In the genomic region with DNA sequence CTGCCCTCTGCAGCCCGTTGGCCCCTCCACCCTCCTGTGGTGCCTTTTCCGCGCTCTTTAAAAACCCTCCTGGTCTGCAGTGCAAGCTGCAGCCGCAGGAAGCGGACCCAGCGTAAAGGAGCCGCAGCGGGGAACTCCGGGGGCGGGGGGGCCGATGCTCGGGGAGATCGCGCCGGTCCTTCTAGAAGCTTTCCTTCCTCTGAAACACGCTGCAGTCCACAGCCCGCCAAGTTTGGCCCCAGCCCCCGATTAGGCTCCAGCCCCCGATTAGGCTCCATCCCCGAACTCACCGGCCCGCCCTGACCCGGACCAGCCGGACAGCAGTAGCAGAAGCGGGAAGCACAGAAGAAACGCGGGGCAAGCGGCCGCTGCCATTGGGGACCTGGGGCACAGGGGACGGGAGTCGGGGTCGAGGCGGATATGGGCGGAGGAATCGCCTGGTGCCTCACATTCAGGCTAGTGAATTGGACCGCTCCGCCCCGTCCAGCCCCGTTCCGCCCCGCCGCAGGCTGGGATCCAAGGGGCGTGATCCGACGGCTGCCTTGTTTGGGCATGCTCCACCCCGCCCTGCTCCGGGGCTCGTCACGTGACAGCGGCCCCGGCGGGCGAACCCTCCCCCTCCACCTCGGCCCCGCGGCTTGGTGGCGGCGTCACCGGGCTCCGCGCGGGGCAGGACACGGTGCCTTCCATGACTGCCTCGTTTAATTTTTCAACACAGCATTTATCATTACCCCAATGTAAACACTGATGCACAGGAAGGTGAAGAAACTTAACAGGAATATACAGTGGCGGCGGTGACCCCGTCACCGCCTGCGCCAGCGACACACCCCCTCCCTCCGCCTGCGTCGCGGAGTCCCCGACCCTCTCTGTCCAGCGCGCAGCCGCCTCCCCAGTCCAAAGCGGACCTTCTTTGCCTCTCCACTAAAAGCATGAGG, we compare ENCODE assay signal across 1 cellular context.
A peak's percentile ranks its signal among the peaks of the same experiment; 100 is the strongest.
TF ChIP-seq lines count a peak whose summit lies in the region.

No MANE protein-coding gene starts in this region.

TF ChIP-seq in K562, 482 proteins besides CTCF, POLR2A, EP300 and RAD21 (continued from another document and continues in another):
- TF ChIP-seq, protein P1, sequence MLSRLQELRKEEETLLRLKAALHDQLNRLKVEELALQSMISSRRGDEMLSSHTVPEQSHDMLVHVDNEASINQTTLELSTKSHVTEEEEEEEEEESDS (CRISPR knock-in tag; IDR thresholded peaks at IDR 0.05), result no peak
- TF ChIP-seq, protein P2, sequence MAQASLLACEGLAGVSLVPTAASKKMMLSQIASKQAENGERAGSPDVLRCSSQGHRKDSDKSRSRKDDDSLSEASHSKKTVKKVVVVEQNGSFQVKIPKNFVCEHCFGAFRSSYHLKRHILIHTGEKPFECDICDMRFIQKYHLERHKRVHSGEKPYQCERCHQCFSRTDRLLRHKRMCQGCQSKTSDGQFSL (CRISPR knock-in tag; IDR thresholded peaks at IDR 0.05), result peak; percentile 59; the same call in 1 of the 2 replicates
- TF ChIP-seq, protein P2 (tag; IDR thresholded peaks at IDR 0.05), result no peak; a peak in 1 of 4 replicates
- TF ChIP-seq ZNF121 (CRISPR knock-in tag; conservative IDR thresholded peaks at IDR 0.05) (no peak), SRSF3 (IDR thresholded peaks at IDR 0.05; ENCODE audit: insufficient read depth, low read length) (no peak), ZNF75A (CRISPR knock-in tag; IDR thresholded peaks at IDR 0.05) (no peak), SMARCE1 (IDR thresholded peaks at IDR 0.05) (no peak), KAT7 (CRISPR knock-in tag; IDR thresholded peaks at IDR 0.05; ENCODE audit: borderline replicate concordance) (no peak; the same call in 1 of the 2 replicates), GATAD2A (IDR thresholded peaks at IDR 0.05) (no peak), SIN3A (IDR thresholded peaks at IDR 0.05; ENCODE audit: borderline replicate concordance in 2 of 2, control insufficient read depth in 1 of 2, low read depth in 2 of 2, low read length in 2 of 2) (peak; percentile 72 to 96; a peak in 3 of 4 replicates), RBFOX2 (IDR thresholded peaks at IDR 0.05; ENCODE audit: low read depth, low read length) (peak; percentile 82), TEAD4 (IDR thresholded peaks at IDR 0.05; ENCODE audit: low read length) (no peak), TEAD4 (CRISPR knock-in tag; IDR thresholded peaks at IDR 0.05; ENCODE audit: borderline replicate concordance) (no peak), SRF (CRISPR knock-in tag; IDR thresholded peaks at IDR 0.05) (peak; percentile 98 to 100), ZSCAN29 (IDR thresholded peaks at IDR 0.05) (no peak), DACH1 (IDR thresholded peaks at IDR 0.05; ENCODE audit: partially characterized antibody) (no peak), ZNF76 (CRISPR knock-in tag; IDR thresholded peaks at IDR 0.05; ENCODE audit: borderline replicate concordance) (no peak), FUS (optimal IDR thresholded peaks at IDR 0.05; ENCODE audit: low read depth, low read length) (no peak), SOX6 (IDR thresholded peaks at IDR 0.05) (no peak), KLF16 (IDR thresholded peaks at IDR 0.05) (no peak), SPI1 (IDR thresholded peaks at IDR 0.05; ENCODE audit: borderline replicate concordance, low read depth, low read length) (no peak), ZBED1 (IDR thresholded peaks at IDR 0.05) (no peak), SRSF1 (IDR thresholded peaks at IDR 0.05; ENCODE audit: low read depth, low read length) (no peak), ZNF354B (CRISPR knock-in tag; IDR thresholded peaks at IDR 0.05) (no peak), NELFE (IDR thresholded peaks at IDR 0.05; ENCODE audit: insufficient read depth, insufficient read length) (no peak), ZNF316 (IDR thresholded peaks at IDR 0.05) (no peak), TOE1 (IDR thresholded peaks at IDR 0.05; ENCODE audit: borderline replicate concordance) (peak; percentile 99), TOE1 (CRISPR knock-in tag; IDR thresholded peaks at IDR 0.05; ENCODE audit: borderline replicate concordance, low read depth) (no peak), NFYB (IDR thresholded peaks at IDR 0.05; ENCODE audit: extremely low read depth, insufficient read length) (no peak), HMGN3 (IDR thresholded peaks at IDR 0.05; ENCODE audit: borderline replicate concordance, extremely low read depth, insufficient read length, low read depth, low read length) (peak; percentile 91), POLR3G (IDR thresholded peaks at IDR 0.05; ENCODE audit: extremely low read depth, insufficient read length, insufficient replicate concordance) (no peak), U2AF1 (optimal IDR thresholded peaks at IDR 0.05; ENCODE audit: low read depth, low read length) (no peak), TAF1 (IDR thresholded peaks at IDR 0.05; ENCODE audit: control insufficient read depth, extremely low read depth, insufficient read depth, low read length, severe bottlenecking) (no peak), NFIC (IDR thresholded peaks at IDR 0.05) (peak; percentile 82), HIVEP1 (CRISPR knock-in tag; IDR thresholded peaks at IDR 0.05) (no peak), ZBTB1 (CRISPR knock-in tag; IDR thresholded peaks at IDR 0.05; ENCODE audit: borderline replicate concordance, low read depth) (no peak; the same call in 1 of the 2 replicates), C11orf30 (IDR thresholded peaks at IDR 0.05; ENCODE audit: low read depth) (peak; percentile 68), POLR2AphosphoS2 (IDR thresholded peaks at IDR 0.05; ENCODE audit: low read length) (no peak), TSC22D4 (tag; IDR thresholded peaks at IDR 0.05) (no peak), FOXA1 (IDR thresholded peaks at IDR 0.05; ENCODE audit: borderline replicate concordance) (no peak), ZEB2 (IDR thresholded peaks at IDR 0.05) (no peak), CHD4 (IDR thresholded peaks at IDR 0.05; ENCODE audit: insufficient read depth, insufficient replicate concordance, low read depth, low read length, poor library complexity, severe bottlenecking) (no peak), RBM14 (IDR thresholded peaks at IDR 0.05; ENCODE audit: borderline replicate concordance, insufficient read depth, low read depth, low read length) (no peak)
- TF ChIP-seq, protein P3, sequence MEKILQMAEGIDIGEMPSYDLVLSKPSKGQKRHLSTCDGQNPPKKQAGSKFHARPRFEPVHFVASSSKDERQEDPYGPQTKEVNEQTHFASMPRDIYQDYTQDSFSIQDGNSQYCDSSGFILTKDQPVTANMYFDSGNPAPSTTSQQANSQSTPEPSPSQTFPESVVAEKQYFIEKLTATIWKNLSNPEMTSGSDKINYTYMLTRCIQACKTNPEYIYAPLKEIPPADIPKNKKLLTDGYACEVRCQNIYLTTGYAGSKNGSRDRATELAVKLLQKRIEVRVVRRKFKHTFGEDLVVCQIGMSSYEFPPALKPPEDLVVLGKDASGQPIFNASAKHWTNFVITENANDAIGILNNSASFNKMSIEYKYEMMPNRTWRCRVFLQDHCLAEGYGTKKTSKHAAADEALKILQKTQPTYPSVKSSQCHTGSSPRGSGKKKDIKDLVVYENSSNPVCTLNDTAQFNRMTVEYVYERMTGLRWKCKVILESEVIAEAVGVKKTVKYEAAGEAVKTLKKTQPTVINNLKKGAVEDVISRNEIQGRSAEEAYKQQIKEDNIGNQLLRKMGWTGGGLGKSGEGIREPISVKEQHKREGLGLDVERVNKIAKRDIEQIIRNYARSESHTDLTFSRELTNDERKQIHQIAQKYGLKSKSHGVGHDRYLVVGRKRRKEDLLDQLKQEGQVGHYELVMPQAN (IDR thresholded peaks at IDR 0.05; ENCODE audit: borderline replicate concordance), result peak; percentile 84; the same call in 1 of the 2 replicates
- TF ChIP-seq, protein P4, sequence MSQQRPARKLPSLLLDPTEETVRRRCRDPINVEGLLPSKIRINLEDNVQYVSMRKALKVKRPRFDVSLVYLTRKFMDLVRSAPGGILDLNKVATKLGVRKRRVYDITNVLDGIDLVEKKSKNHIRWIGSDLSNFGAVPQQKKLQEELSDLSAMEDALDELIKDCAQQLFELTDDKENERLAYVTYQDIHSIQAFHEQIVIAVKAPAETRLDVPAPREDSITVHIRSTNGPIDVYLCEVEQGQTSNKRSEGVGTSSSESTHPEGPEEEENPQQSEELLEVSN (IDR thresholded peaks at IDR 0.05; ENCODE audit: borderline replicate concordance in 1 of 2, extremely low read depth in 1 of 2, insufficient read depth in 1 of 2, insufficient read length in 1 of 2, low read depth in 1 of 2, low read length in 1 of 2, poor library complexity in 1 of 2, severe bottlenecking in 1 of 2), result peak in 1 of 2 experiments; percentile 69
- TF ChIP-seq, protein P5, sequence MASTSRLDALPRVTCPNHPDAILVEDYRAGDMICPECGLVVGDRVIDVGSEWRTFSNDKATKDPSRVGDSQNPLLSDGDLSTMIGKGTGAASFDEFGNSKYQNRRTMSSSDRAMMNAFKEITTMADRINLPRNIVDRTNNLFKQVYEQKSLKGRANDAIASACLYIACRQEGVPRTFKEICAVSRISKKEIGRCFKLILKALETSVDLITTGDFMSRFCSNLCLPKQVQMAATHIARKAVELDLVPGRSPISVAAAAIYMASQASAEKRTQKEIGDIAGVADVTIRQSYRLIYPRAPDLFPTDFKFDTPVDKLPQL (IDR thresholded peaks at IDR 0.05; ENCODE audit: extremely low read depth, insufficient read length), result no peak
- TF ChIP-seq, protein P6, sequence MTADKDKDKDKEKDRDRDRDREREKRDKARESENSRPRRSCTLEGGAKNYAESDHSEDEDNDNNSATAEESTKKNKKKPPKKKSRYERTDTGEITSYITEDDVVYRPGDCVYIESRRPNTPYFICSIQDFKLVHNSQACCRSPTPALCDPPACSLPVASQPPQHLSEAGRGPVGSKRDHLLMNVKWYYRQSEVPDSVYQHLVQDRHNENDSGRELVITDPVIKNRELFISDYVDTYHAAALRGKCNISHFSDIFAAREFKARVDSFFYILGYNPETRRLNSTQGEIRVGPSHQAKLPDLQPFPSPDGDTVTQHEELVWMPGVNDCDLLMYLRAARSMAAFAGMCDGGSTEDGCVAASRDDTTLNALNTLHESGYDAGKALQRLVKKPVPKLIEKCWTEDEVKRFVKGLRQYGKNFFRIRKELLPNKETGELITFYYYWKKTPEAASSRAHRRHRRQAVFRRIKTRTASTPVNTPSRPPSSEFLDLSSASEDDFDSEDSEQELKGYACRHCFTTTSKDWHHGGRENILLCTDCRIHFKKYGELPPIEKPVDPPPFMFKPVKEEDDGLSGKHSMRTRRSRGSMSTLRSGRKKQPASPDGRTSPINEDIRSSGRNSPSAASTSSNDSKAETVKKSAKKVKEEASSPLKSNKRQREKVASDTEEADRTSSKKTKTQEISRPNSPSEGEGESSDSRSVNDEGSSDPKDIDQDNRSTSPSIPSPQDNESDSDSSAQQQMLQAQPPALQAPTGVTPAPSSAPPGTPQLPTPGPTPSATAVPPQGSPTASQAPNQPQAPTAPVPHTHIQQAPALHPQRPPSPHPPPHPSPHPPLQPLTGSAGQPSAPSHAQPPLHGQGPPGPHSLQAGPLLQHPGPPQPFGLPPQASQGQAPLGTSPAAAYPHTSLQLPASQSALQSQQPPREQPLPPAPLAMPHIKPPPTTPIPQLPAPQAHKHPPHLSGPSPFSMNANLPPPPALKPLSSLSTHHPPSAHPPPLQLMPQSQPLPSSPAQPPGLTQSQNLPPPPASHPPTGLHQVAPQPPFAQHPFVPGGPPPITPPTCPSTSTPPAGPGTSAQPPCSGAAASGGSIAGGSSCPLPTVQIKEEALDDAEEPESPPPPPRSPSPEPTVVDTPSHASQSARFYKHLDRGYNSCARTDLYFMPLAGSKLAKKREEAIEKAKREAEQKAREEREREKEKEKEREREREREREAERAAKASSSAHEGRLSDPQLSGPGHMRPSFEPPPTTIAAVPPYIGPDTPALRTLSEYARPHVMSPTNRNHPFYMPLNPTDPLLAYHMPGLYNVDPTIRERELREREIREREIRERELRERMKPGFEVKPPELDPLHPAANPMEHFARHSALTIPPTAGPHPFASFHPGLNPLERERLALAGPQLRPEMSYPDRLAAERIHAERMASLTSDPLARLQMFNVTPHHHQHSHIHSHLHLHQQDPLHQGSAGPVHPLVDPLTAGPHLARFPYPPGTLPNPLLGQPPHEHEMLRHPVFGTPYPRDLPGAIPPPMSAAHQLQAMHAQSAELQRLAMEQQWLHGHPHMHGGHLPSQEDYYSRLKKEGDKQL (CRISPR knock-in tag; IDR thresholded peaks at IDR 0.05; ENCODE audit: borderline replicate concordance), result no peak
- TF ChIP-seq, protein P7, sequence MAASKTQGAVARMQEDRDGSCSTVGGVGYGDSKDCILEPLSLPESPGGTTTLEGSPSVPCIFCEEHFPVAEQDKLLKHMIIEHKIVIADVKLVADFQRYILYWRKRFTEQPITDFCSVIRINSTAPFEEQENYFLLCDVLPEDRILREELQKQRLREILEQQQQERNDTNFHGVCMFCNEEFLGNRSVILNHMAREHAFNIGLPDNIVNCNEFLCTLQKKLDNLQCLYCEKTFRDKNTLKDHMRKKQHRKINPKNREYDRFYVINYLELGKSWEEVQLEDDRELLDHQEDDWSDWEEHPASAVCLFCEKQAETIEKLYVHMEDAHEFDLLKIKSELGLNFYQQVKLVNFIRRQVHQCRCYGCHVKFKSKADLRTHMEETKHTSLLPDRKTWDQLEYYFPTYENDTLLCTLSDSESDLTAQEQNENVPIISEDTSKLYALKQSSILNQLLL (CRISPR knock-in tag; IDR thresholded peaks at IDR 0.05; ENCODE audit: borderline replicate concordance), result no peak
- TF ChIP-seq, protein P8, sequence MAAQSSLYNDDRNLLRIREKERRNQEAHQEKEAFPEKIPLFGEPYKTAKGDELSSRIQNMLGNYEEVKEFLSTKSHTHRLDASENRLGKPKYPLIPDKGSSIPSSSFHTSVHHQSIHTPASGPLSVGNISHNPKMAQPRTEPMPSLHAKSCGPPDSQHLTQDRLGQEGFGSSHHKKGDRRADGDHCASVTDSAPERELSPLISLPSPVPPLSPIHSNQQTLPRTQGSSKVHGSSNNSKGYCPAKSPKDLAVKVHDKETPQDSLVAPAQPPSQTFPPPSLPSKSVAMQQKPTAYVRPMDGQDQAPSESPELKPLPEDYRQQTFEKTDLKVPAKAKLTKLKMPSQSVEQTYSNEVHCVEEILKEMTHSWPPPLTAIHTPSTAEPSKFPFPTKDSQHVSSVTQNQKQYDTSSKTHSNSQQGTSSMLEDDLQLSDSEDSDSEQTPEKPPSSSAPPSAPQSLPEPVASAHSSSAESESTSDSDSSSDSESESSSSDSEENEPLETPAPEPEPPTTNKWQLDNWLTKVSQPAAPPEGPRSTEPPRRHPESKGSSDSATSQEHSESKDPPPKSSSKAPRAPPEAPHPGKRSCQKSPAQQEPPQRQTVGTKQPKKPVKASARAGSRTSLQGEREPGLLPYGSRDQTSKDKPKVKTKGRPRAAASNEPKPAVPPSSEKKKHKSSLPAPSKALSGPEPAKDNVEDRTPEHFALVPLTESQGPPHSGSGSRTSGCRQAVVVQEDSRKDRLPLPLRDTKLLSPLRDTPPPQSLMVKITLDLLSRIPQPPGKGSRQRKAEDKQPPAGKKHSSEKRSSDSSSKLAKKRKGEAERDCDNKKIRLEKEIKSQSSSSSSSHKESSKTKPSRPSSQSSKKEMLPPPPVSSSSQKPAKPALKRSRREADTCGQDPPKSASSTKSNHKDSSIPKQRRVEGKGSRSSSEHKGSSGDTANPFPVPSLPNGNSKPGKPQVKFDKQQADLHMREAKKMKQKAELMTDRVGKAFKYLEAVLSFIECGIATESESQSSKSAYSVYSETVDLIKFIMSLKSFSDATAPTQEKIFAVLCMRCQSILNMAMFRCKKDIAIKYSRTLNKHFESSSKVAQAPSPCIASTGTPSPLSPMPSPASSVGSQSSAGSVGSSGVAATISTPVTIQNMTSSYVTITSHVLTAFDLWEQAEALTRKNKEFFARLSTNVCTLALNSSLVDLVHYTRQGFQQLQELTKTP (IDR thresholded peaks at IDR 0.05; ENCODE audit: low read depth in 1 of 2, partially characterized antibody in 2 of 2), result no peak
